Comparison of ENCODE assay signal across 13 cellular contexts in genomic region chr4:41839945-41840854, GRCh38.
A peak's percentile ranks its signal among the peaks of the same experiment; 100 is the strongest.
DNase-seq lines count a peak whose midpoint lies in the region; ATAC-seq and TF ChIP-seq lines count a peak whose summit lies in the region.
"Had no signal": no experiment of that assay in that cellular context is flagged by ENCODE, and none has a peak within 500 bp of the region (broad histone marks: within the 10 kb centered on the region; RNA-seq: fewer than 3 reads in every experiment).

No MANE protein-coding gene starts in this region.

- POLR2A ChIA-PET in GM10248 (lab: Yijun Ruan, JAX): no interaction called here

- DNase-seq in GM10248 (ENCODE audit: extremely low spot score) (peak; percentile 3), SW480 (ENCODE audit: low spot score) (peak; percentile 52), omental fat pad (ENCODE audit: low spot score) (no peak), NCI-H345 treated with DMSO at 0.1 percent for 48 hours (lab: John Stamatoyannopoulos, UW; ENCODE audit: unreplicated experiment) (no peak), DMS79 (lab: John Stamatoyannopoulos, UW) (no peak)
- no peak for DNase-seq in effector CD4-positive, alpha-beta T cell
- DNase-seq: dermis blood vessel endothelial cell, left lung, NCI-H2107, occipital lobe, RPMI8226 had no signal

- ATAC-seq in GM18858 (IDR thresholded peaks at IDR 0.05; ENCODE audit: unreplicated experiment): peak; percentile 67
- peak; percentile 79 for ATAC-seq in HG02884 (IDR thresholded peaks at IDR 0.05; ENCODE audit: unreplicated experiment)
- ATAC-seq in omental fat pad (ENCODE audit: low FRiP score): no peak
- ATAC-seq: left lung had no signal

- CTCF ChIA-PET in GM10248 (lab: Yijun Ruan, JAX): no interaction called here

- no peak for TF ChIP-seq CTCF in GM10248 (IDR thresholded peaks at IDR 0.05; ENCODE audit: control extremely low read depth, extremely low read depth, low read depth, missing control alignments)
- TF ChIP-seq CTCF in omental fat pad (IDR thresholded peaks at IDR 0.05): no peak

Comparison
In these comparisons a context has a peak if more than half of its experiments do, and no peak if none do; other contexts are left out.
1. DNase-seq: peak in GM10248 (single experiment) and SW480 (single experiment); none in omental fat pad (single experiment), NCI-H345 treated with DMSO at 0.1 percent for 48 hours (single experiment), effector CD4-positive, alpha-beta T cell (single experiment) and DMS79 (single experiment).